1 cellular context compared by ENCODE assay signal in genomic region chr7:46507601-46508000, GRCh38.
TF ChIP-seq lines count a peak whose summit lies in the region.

No MANE protein-coding gene starts in this region.

TF ChIP-seq in SK-N-SH, 30 proteins besides CTCF, POLR2A, EP300 and RAD21 (continued from another document):
- TF ChIP-seq FOXM1 (IDR thresholded peaks at IDR 0.05; ENCODE audit: low read depth) = no peak
- TF ChIP-seq FOXJ3 (CRISPR knock-in tag; IDR thresholded peaks at IDR 0.05) = no peak
- no peak for TF ChIP-seq NFIC (IDR thresholded peaks at IDR 0.05; ENCODE audit: borderline replicate concordance)
- TF ChIP-seq REST (IDR thresholded peaks at IDR 0.05; ENCODE audit: low read depth, low read length) = no peak
- TF ChIP-seq TCF12 (IDR thresholded peaks at IDR 0.05) = no peak
